Comparison of ENCODE assay signal across 6 cellular contexts in genomic region chr16:2468142-2468724, GRCh38. TPM values are rescaled to one million over a fixed set of nuclear protein-coding genes. Genes with fewer than 3 reads are reported as not detected.
DNase-seq lines count a peak whose midpoint lies in the region; FAIRE-seq and TF ChIP-seq lines count a peak whose summit lies in the region.

No MANE protein-coding gene starts in this region.

- FAIRE-seq in GM19239 (lab: Jason Lieb, UNC) = no peak

- H3K4me1 ChIP-seq in esophagus squamous epithelium = peaks cover 24 to 62% (median 40%) of the 10 kb centered on the region in 3 donors
- H3K4me1 ChIP-seq in stomach smooth muscle (ENCODE audit: control insufficient read depth, insufficient read depth, low read length) = peaks cover 44% of the 10 kb centered on the region

- peak overlapping the region in 1 of 2 donors; percentile 44 for H3K9ac ChIP-seq in stomach smooth muscle (ENCODE audit: low read length in 2 of 2)

- peak in 1 of 4 donors; percentile 18 for TF ChIP-seq POLR2A in esophagus squamous epithelium (IDR thresholded peaks at IDR 0.05)

- TF ChIP-seq CTCF in esophagus squamous epithelium (IDR thresholded peaks at IDR 0.05) = no peak

- H3K27me3 ChIP-seq in esophagus squamous epithelium (peaks cover 4 to 64% (median 18%) of the 10 kb centered on the region in 4 donors), stomach smooth muscle (ENCODE audit: control insufficient read depth in 1 of 2, insufficient read depth in 2 of 2, low read length in 2 of 2) (peaks cover 28 to 41% of the 10 kb centered on the region in 2 donors)

- WGBS in esophagus squamous epithelium, 2 donors = 0% methylated on average over 8 to 20 of the region's 51 CpGs

- H3K36me3 ChIP-seq in esophagus squamous epithelium = no peaks in the 10 kb centered on the region
- H3K36me3 ChIP-seq in stomach smooth muscle (ENCODE audit: control insufficient read depth in 2 of 2, insufficient read depth in 2 of 2, low read length in 2 of 2) = no peaks in the 10 kb centered on the region

- H3K9me3 ChIP-seq in esophagus squamous epithelium (no peaks in the 10 kb centered on the region), stomach smooth muscle (ENCODE audit: control insufficient read depth in 2 of 2, low read length in 2 of 2) (no peaks in the 10 kb centered on the region)

- DNase-seq in EL = peak; percentile 55
- DNase-seq in NCI-H2171 treated with DMSO at 0.1 percent for 48 hours (lab: John Stamatoyannopoulos, UW) = peak; percentile 95
- no peak for DNase-seq in esophagus squamous epithelium (lab: John Stamatoyannopoulos, UW)
- no peak for DNase-seq in Kasumi-1 (lab: John Stamatoyannopoulos, UW)
- DNase-seq in GM19239 (ENCODE audit: insufficient read length, low spot score) = no peak

- peak overlapping the region in 2 of 4 donors; percentile 26 to 54 for H3K27ac ChIP-seq in esophagus squamous epithelium
- H3K27ac ChIP-seq in stomach smooth muscle (ENCODE audit: low read length) = no peak overlapping the region

- H3K4me3 ChIP-seq in esophagus squamous epithelium = peak overlapping the region; percentile 27 to 73 (median 52)
- H3K4me3 ChIP-seq in stomach smooth muscle (ENCODE audit: low read length in 2 of 2) = peak overlapping the region; percentile 62 to 73

- intact Hi-C loops in esophagus squamous epithelium (cut with DNase I) = no loop called here

RNA-seq across cellular contexts. Expression of gene NTN3, which starts 2.9 kb away (rescaled TPM):
- total RNA-seq in esophagus squamous epithelium = under 1 TPM in 1 of 4 donors, not detected in 3; 0.38 TPM

RNA-seq across cellular contexts. Expression of gene TBC1D24, which starts 6.7 kb away (rescaled TPM):
- total RNA-seq in esophagus squamous epithelium = 1 to 10 TPM; 3.1 to 4.6 (median 3.7) TPM

RNA-seq across cellular contexts. Expression of gene TEDC2, which starts 8.3 kb away (rescaled TPM):
- total RNA-seq in esophagus squamous epithelium = 10 to 100 TPM in 1 of 4 donors, 1 to 10 TPM in 3; 1.1 to 12.3 (median 4.4) TPM

RNA-seq across cellular contexts. Expression of gene CCNF, which starts 39.0 kb away (rescaled TPM):
- total RNA-seq in esophagus squamous epithelium = 10 to 100 TPM in 2 of 4 donors, 1 to 10 TPM in 2; 5.9 to 18.6 (median 10.2) TPM

RNA-seq across cellular contexts. Expression of gene ATP6V0C, which starts 45.5 kb away (rescaled TPM):
- 100 to 1,000 TPM in 2 of 4 donors, 10 to 100 TPM in 2; 70.8 to 196 (median 125) TPM for total RNA-seq in esophagus squamous epithelium

Comparison
In these comparisons a context has a peak if more than half of its experiments do, and no peak if none do; other contexts are left out.
1. DNase-seq: peak in EL (single experiment) and NCI-H2171 treated with DMSO at 0.1 percent for 48 hours (single experiment); none in esophagus squamous epithelium (single experiment), Kasumi-1 (0 of 2) and GM19239 (single experiment).